20 cellular contexts compared by ENCODE assay signal in genomic region chr12:62196146-62196545, GRCh38.
"Had no signal": no experiment of that assay in that cellular context is flagged by ENCODE, and none has a peak within 500 bp of the region (broad histone marks: within the 10 kb centered on the region; RNA-seq: fewer than 3 reads in every experiment).

No MANE protein-coding gene starts in this region.

- H3K4me3 ChIP-seq: esophagus squamous epithelium, gastroesophageal sphincter, left lung, lower lobe of right lung, right atrium auricular region, sigmoid colon, skin epidermis, stomach, thoracic aorta, transverse colon had no signal

- H3K36me3 Mint-ChIP-seq: immature natural killer cell had no signal

- H3K36me3 ChIP-seq: esophagus squamous epithelium, gastroesophageal sphincter, left lung, lower lobe of right lung, right atrium auricular region, sigmoid colon, stomach, thoracic aorta, transverse colon had no signal

- H3K27ac ChIP-seq: esophagus squamous epithelium, gastroesophageal sphincter, left lung, lower lobe of right lung, right atrium auricular region, sigmoid colon, skin epidermis, stomach, thoracic aorta, transverse colon had no signal

- H3K4me3 Mint-ChIP-seq: immature natural killer cell; naive thymus-derived CD4-positive, alpha-beta T cell; nephron progenitor cell had no signal

- H3K27ac Mint-ChIP-seq: immature natural killer cell, nephron progenitor cell had no signal

- H3K9me3 ChIP-seq: lower lobe of right lung had no signal

- ATAC-seq: gastroesophageal sphincter; left lung; lower lobe of right lung; naive thymus-derived CD4-positive, alpha-beta T cell had no signal

- DNase-seq: esophagus squamous epithelium; foreskin fibroblast; immature natural killer cell; left lung; lower lobe of right lung; mesendoderm; naive thymus-derived CD4-positive, alpha-beta T cell; nephron progenitor cell; posterior cingulate gyrus; sigmoid colon; stimulated activated CD4-positive, alpha-beta T cell treated with anti-CD3 and anti-CD28 coated beads, Interleukin-2, amount 100 ng/mL, for 24 hours; stimulated activated CD4-positive, alpha-beta T cell treated with anti-CD3 and anti-CD28 coated beads, Interleukin-4, amount 100 ng/mL, for 4 hours; stimulated activated naive CD4-positive, alpha-beta T cell; stomach; substantia nigra; transverse colon had no signal
